In the genomic region with DNA sequence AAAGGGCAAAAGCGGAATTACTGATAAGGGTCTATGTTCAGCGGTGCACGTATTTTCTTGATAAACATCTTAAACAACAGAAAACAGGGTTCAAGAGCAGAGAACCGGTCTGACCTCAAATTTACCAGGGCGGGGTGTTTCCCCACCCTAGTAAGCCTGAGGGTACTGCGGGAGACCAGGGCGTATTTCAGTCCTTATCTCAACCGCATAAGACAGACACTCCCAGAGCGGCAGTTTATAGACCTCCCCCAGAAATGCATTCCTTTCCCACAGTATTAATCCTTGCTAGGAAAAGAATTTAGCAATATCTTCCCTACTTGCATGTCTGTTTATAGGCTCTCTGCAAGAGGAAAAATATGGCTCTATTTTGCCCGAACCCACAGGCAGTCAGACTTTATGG, we compare ENCODE assay signal across 1 cellular context.
TF ChIP-seq lines count a peak whose summit lies in the region.

No MANE protein-coding gene starts in this region.

TF ChIP-seq in HEK293, 187 proteins besides CTCF, POLR2A, EP300 and RAD21 (continued from another document):
- 0 out of 2 replicates have a peak, but pooled peaks have one; percentile 20 for TF ChIP-seq ZNF518A (tag by site-specific recombination; conservative IDR thresholded peaks at IDR 0.05; ENCODE audit: low read depth)
